ENCODE assay signal across 1 cellular context in genomic region chr18:3593381-3593903, GRCh38.
TF ChIP-seq lines count a peak whose summit lies in the region.

No MANE protein-coding gene starts in this region.

TF ChIP-seq in SK-N-SH, 30 proteins besides CTCF, POLR2A, EP300 and RAD21 (continued from another document):
- TF ChIP-seq FOXM1 (IDR thresholded peaks at IDR 0.05; ENCODE audit: low read depth): 0 out of 2 replicates have a peak, but pooled peaks have one; percentile 12
- TF ChIP-seq MXI1 (IDR thresholded peaks at IDR 0.05; ENCODE audit: low read depth, low read length): peak; percentile 69; the same call in 1 of the 2 replicates
- peak; percentile 49 for TF ChIP-seq CHD2 (IDR thresholded peaks at IDR 0.05; ENCODE audit: low read length, partially characterized antibody)
- no peak for TF ChIP-seq TAF1 (IDR thresholded peaks at IDR 0.05; ENCODE audit: borderline replicate concordance, low read depth, low read length)
